In genomic region chr10:80541144-80541750, GRCh38 we compare ENCODE assay signal across 1 cellular context.
TF ChIP-seq lines count a peak whose summit lies in the region.

No MANE protein-coding gene starts in this region.

TF ChIP-seq in K562, 482 proteins besides CTCF, POLR2A, EP300 and RAD21 (continued from another document):
- TF ChIP-seq RCOR1 (IDR thresholded peaks at IDR 0.05; ENCODE audit: borderline replicate concordance in 1 of 2, low read depth in 2 of 2, low read length in 2 of 2), result no peak
- no peak for TF ChIP-seq CXXC5 (CRISPR knock-in tag; IDR thresholded peaks at IDR 0.05)
- TF ChIP-seq NCOA2 (IDR thresholded peaks at IDR 0.05; ENCODE audit: partially characterized antibody in 2 of 2), result no peak
